In genomic region chr5:142543951-142544753, GRCh38 we compare ENCODE assay signal across 1 cellular context.
A peak's percentile ranks its signal among the peaks of the same experiment; 100 is the strongest.
TF ChIP-seq lines count a peak whose summit lies in the region.

No MANE protein-coding gene starts in this region.

TF ChIP-seq in K562, 482 proteins besides CTCF, POLR2A, EP300 and RAD21 (continued from another document and continues in another):
- TF ChIP-seq VEZF1 (CRISPR knock-in tag; IDR thresholded peaks at IDR 0.05) (no peak), MGA (IDR thresholded peaks at IDR 0.05) (peak; percentile 54), RCOR1 (IDR thresholded peaks at IDR 0.05; ENCODE audit: borderline replicate concordance in 1 of 2, low read depth in 2 of 2, low read length in 2 of 2) (peak in 1 of 2 experiments; percentile 59; a peak in 1 of 4 replicates), RFX5 (IDR thresholded peaks at IDR 0.05; ENCODE audit: low read depth, low read length) (no peak), ETV1 (tag; conservative IDR thresholded peaks at IDR 0.05; ENCODE audit: low read depth) (peak; percentile 72), CREB3 (tag; conservative IDR thresholded peaks at IDR 0.05; ENCODE audit: low read depth) (no peak), BDP1 (IDR thresholded peaks at IDR 0.05; ENCODE audit: insufficient read depth, insufficient read length) (no peak), KDM4B (IDR thresholded peaks at IDR 0.05; ENCODE audit: borderline replicate concordance in 2 of 2, low read depth in 1 of 2) (no peak), RREB1 (CRISPR knock-in tag; IDR thresholded peaks at IDR 0.05) (no peak), ZNF696 (CRISPR knock-in tag; conservative IDR thresholded peaks at IDR 0.05) (no peak), ZNF354B (CRISPR knock-in tag; IDR thresholded peaks at IDR 0.05) (no peak), NCOA2 (IDR thresholded peaks at IDR 0.05; ENCODE audit: partially characterized antibody in 2 of 2) (no peak), MCM2 (IDR thresholded peaks at IDR 0.05; ENCODE audit: low read depth) (no peak), ZZZ3 (IDR thresholded peaks at IDR 0.05) (no peak), TFAP4 (CRISPR knock-in tag; IDR thresholded peaks at IDR 0.05; ENCODE audit: borderline replicate concordance) (no peak), ZNF589 (CRISPR knock-in tag; IDR thresholded peaks at IDR 0.05; ENCODE audit: low read depth) (peak; percentile 54; the same call in 1 of the 2 replicates), SIRT6 (IDR thresholded peaks at IDR 0.05; ENCODE audit: low read depth, low read length) (no peak), ZNF121 (CRISPR knock-in tag; conservative IDR thresholded peaks at IDR 0.05) (no peak), ZC3H11A (IDR thresholded peaks at IDR 0.05; ENCODE audit: low read depth, low read length) (no peak), RB1 (IDR thresholded peaks at IDR 0.05; ENCODE audit: low read depth) (no peak), ADNP (tag; IDR thresholded peaks at IDR 0.05) (no peak), TAF7 (tag; IDR thresholded peaks at IDR 0.05) (no peak), RUNX1 (IDR thresholded peaks at IDR 0.05; ENCODE audit: low read depth) (no peak), ARID1B (IDR thresholded peaks at IDR 0.05) (peak; percentile 27; the same call in 1 of the 2 replicates), ZNF586 (CRISPR knock-in tag; conservative IDR thresholded peaks at IDR 0.05) (no peak), NR3C1 (CRISPR knock-in tag; IDR thresholded peaks at IDR 0.05) (no peak)
- TF ChIP-seq, protein P1, sequence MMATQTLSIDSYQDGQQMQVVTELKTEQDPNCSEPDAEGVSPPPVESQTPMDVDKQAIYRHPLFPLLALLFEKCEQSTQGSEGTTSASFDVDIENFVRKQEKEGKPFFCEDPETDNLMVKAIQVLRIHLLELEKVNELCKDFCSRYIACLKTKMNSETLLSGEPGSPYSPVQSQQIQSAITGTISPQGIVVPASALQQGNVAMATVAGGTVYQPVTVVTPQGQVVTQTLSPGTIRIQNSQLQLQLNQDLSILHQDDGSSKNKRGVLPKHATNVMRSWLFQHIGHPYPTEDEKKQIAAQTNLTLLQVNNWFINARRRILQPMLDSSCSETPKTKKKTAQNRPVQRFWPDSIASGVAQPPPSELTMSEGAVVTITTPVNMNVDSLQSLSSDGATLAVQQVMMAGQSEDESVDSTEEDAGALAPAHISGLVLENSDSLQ (IDR thresholded peaks at IDR 0.05) = no peak
- TF ChIP-seq, protein P2, sequence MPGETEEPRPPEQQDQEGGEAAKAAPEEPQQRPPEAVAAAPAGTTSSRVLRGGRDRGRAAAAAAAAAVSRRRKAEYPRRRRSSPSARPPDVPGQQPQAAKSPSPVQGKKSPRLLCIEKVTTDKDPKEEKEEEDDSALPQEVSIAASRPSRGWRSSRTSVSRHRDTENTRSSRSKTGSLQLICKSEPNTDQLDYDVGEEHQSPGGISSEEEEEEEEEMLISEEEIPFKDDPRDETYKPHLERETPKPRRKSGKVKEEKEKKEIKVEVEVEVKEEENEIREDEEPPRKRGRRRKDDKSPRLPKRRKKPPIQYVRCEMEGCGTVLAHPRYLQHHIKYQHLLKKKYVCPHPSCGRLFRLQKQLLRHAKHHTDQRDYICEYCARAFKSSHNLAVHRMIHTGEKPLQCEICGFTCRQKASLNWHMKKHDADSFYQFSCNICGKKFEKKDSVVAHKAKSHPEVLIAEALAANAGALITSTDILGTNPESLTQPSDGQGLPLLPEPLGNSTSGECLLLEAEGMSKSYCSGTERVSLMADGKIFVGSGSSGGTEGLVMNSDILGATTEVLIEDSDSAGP (CRISPR knock-in tag; IDR thresholded peaks at IDR 0.05) = no peak
- TF ChIP-seq, protein P3, sequence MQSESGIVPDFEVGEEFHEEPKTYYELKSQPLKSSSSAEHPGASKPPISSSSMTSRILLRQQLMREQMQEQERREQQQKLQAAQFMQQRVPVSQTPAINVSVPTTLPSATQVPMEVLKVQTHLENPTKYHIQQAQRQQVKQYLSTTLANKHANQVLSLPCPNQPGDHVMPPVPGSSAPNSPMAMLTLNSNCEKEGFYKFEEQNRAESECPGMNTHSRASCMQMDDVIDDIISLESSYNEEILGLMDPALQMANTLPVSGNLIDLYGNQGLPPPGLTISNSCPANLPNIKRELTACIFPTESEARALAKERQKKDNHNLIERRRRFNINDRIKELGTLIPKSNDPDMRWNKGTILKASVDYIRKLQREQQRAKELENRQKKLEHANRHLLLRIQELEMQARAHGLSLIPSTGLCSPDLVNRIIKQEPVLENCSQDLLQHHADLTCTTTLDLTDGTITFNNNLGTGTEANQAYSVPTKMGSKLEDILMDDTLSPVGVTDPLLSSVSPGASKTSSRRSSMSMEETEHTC (IDR thresholded peaks at IDR 0.05) = no peak
